In the genomic region with DNA sequence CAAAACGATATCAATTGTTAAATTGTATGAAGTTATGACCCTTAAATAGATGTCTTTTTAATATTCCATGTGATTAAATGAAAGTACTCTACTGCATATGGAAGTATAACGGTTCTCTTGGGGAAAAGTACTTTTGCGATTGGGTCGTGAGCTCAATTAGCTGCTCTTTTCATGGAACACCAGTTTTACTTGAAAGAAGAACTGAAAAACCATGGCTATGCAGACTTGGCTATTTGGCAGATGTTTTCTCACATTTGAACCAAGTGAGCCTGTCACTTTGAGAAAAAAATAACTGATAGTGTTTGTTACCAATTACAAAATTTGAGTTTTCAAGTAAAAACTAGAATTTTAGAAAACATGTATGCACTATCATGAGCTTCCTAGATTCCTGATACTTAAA, we compare ENCODE assay signal across 21 cellular contexts.
"Had no signal": no experiment of that assay in that cellular context is flagged by ENCODE, and none has a peak within 500 bp of the region (broad histone marks: within the 10 kb centered on the region; RNA-seq: fewer than 3 reads in every experiment).

No MANE protein-coding gene starts in this region.

- H3K4me3 Mint-ChIP-seq: activated CD8-positive, alpha-beta T cell treated with anti-CD3 and anti-CD28 coated beads for 36 hours; activated naive CD4-positive, alpha-beta T cell treated with anti-CD3 and anti-CD28 coated beads, Interleukin-2, amount 10 ng/mL, durations not matched to agents 7 days and 5 days; activated naive CD8-positive, alpha-beta T cell treated with anti-CD3 and anti-CD28 coated beads for 36 hours; activated T-cell treated with anti-CD3 and anti-CD28 coated beads, Interleukin-2, amount 50 U/mL, for 72 hours; T-cell had no signal

- H3K27me3 Mint-ChIP-seq: activated CD8-positive, alpha-beta T cell treated with anti-CD3 and anti-CD28 coated beads for 36 hours; activated naive CD8-positive, alpha-beta T cell treated with anti-CD3 and anti-CD28 coated beads for 36 hours had no signal

- DNase-seq: activated CD4-positive, alpha-beta T cell treated with anti-CD3 and anti-CD28 coated beads for 4 hours; activated CD8-positive, alpha-beta memory T cell treated with anti-CD3 and anti-CD28 coated beads, Interleukin-2, amount 50 U/mL, for 4 hours; activated CD8-positive, alpha-beta T cell treated with anti-CD3 and anti-CD28 coated beads for 36 hours; activated gamma-delta T cell treated with Interleukin-2 at 50 U/mL for 16 hours; activated naive CD4-positive, alpha-beta T cell treated with anti-CD3 and anti-CD28 coated beads, Interleukin-2, amount 10 ng/mL, durations not matched to agents 7 days and 5 days; activated naive CD8-positive, alpha-beta T cell treated with anti-CD3 and anti-CD28 coated beads for 36 hours; activated T-cell treated with anti-CD3 and anti-CD28 coated beads, Interleukin-2, amount 50 U/mL, for 72 hours; cerebellar nuclear complex; Karpas-422; MM.1S; NCI-H1092 treated with DMSO at 0.1 percent for 48 hours; NCI-H1417 treated with DMSO at 0.1 percent for 48 hours; NCI-H1694 treated with DMSO at 0.1 percent for 48 hours; NCI-H2029 treated with DMSO at 0.1 percent for 48 hours; NCI-H524; PC-9; SIG-M5; T-cell; WERI-Rb-1 had no signal

- H3K27ac ChIP-seq: PC-9, WERI-Rb-1 had no signal

- H3K36me3 Mint-ChIP-seq: activated naive CD4-positive, alpha-beta T cell treated with anti-CD3 and anti-CD28 coated beads, Interleukin-2, amount 10 ng/mL, durations not matched to agents 7 days and 5 days; activated naive CD8-positive, alpha-beta T cell treated with anti-CD3 and anti-CD28 coated beads for 36 hours; T-cell had no signal

- H3K9me3 Mint-ChIP-seq: activated CD8-positive, alpha-beta T cell treated with anti-CD3 and anti-CD28 coated beads for 36 hours; activated naive CD4-positive, alpha-beta T cell treated with anti-CD3 and anti-CD28 coated beads, Interleukin-2, amount 10 ng/mL, durations not matched to agents 7 days and 5 days; activated naive CD8-positive, alpha-beta T cell treated with anti-CD3 and anti-CD28 coated beads for 36 hours; activated T-cell treated with anti-CD3 and anti-CD28 coated beads, Interleukin-2, amount 50 U/mL, for 72 hours; activated T-helper 2 cell treated with anti-CD3 and anti-CD28 coated beads, Interferon-gamma antibody, Interleukin-2, Interleukin-4, amounts not matched to agents 10 μg/mL and 5 μg/mL and 100 μg/mL, durations not matched to agents 14 hours and 24 hours and 36 hours; T-cell had no signal

- H3K36me3 ChIP-seq: WERI-Rb-1 had no signal

- ATAC-seq: activated CD4-positive, CD25-positive, alpha-beta regulatory T cell treated with anti-CD3 and anti-CD28 coated beads, Interleukin-2, amount 50 U/mL, for 24 hours; activated CD8-positive, alpha-beta T cell treated with anti-CD3 and anti-CD28 coated beads for 36 hours; activated T-cell treated with anti-CD3 and anti-CD28 coated beads, Interleukin-2, amount 50 U/mL, for 72 hours; T-cell had no signal

- H3K4me2 ChIP-seq: PC-9 had no signal

- H3K27ac Mint-ChIP-seq: activated CD8-positive, alpha-beta T cell treated with anti-CD3 and anti-CD28 coated beads for 36 hours; activated naive CD4-positive, alpha-beta T cell treated with anti-CD3 and anti-CD28 coated beads, Interleukin-2, amount 10 ng/mL, durations not matched to agents 7 days and 5 days; activated naive CD8-positive, alpha-beta T cell treated with anti-CD3 and anti-CD28 coated beads for 36 hours; activated T-cell treated with anti-CD3 and anti-CD28 coated beads, Interleukin-2, amount 50 U/mL, for 72 hours; activated T-helper 2 cell treated with anti-CD3 and anti-CD28 coated beads, Interferon-gamma antibody, Interleukin-2, Interleukin-4, amounts not matched to agents 10 μg/mL and 5 μg/mL and 100 μg/mL, durations not matched to agents 14 hours and 24 hours and 36 hours; T-cell had no signal

- H3K4me3 ChIP-seq: PC-9 had no signal
